In genomic region chr20:57908226-57908625, GRCh38 we compare ENCODE assay signal across 23 cellular contexts.
"Had no signal": no experiment of that assay in that cellular context is flagged by ENCODE, and none has a peak within 500 bp of the region (broad histone marks: within the 10 kb centered on the region; RNA-seq: fewer than 3 reads in every experiment).

No MANE protein-coding gene starts in this region.

- H3K27me3 ChIP-seq: SJSA1 had no signal

- H3K4me3 Mint-ChIP-seq: activated CD4-positive, alpha-beta T cell treated with anti-CD3 and anti-CD28 coated beads, Interleukin-2, amount 10 ng/mL, durations not matched to agents 24 days and 14 days; activated CD8-positive, alpha-beta T cell treated with anti-CD3 and anti-CD28 coated beads for 36 hours; activated naive CD4-positive, alpha-beta T cell treated with anti-CD3 and anti-CD28 coated beads, Interleukin-2, amount 10 ng/mL, durations not matched to agents 7 days and 5 days; activated naive CD8-positive, alpha-beta T cell; activated naive CD8-positive, alpha-beta T cell treated with anti-CD3 and anti-CD28 coated beads, Interleukin-2, amount 50 U/mL, for 24 hours; central memory CD8-positive, alpha-beta T cell; T-cell had no signal

- H3K9ac ChIP-seq: KMS-11 had no signal

- H3K27ac ChIP-seq: brain microvascular endothelial cell, KMS-11, SJSA1 had no signal

- H3K4me3 ChIP-seq: SJSA1 had no signal

- H3K4me1 Mint-ChIP-seq: activated CD4-positive, alpha-beta T cell treated with anti-CD3 and anti-CD28 coated beads, Interleukin-2, amount 10 ng/mL, durations not matched to agents 24 days and 14 days; activated naive CD4-positive, alpha-beta T cell treated with anti-CD3 and anti-CD28 coated beads, Interleukin-2, amount 10 ng/mL, durations not matched to agents 7 days and 5 days; activated naive CD8-positive, alpha-beta T cell treated with anti-CD3 and anti-CD28 coated beads, Interleukin-2, amount 50 U/mL, for 24 hours; central memory CD8-positive, alpha-beta T cell; T-cell had no signal

- DNase-seq: activated CD4-positive, alpha-beta T cell treated with anti-CD3 and anti-CD28 coated beads, Interleukin-2, amount 10 ng/mL, durations not matched to agents 24 days and 14 days; activated CD4-positive, alpha-beta T cell treated with anti-CD3 and anti-CD28 coated beads, Interleukin-2, amount 50 U/mL, for 4 hours; activated CD8-positive, alpha-beta T cell treated with anti-CD3 and anti-CD28 coated beads for 36 hours; activated naive CD4-positive, alpha-beta T cell treated with anti-CD3 and anti-CD28 coated beads, Interleukin-2, amount 10 ng/mL, durations not matched to agents 7 days and 5 days; activated naive CD8-positive, alpha-beta T cell treated with anti-CD3 and anti-CD28 coated beads, Interleukin-2, amount 50 U/mL, for 24 hours; activated T-cell treated with anti-CD3 and anti-CD28 coated beads, Interleukin-2, amount 50 U/mL, for 1 hour; brain microvascular endothelial cell; NCI-H1092 treated with DMSO at 0.1 percent for 48 hours; NCI-H1417 treated with DMSO at 0.1 percent for 48 hours; NCI-H1694; NCI-H1930; NCI-H2081 treated with DMSO at 0.1 percent for 48 hours; NCI-H345; SHP77 treated with DMSO at 0.1 percent for 48 hours; T-cell; T1000 had no signal

- ATAC-seq: activated CD8-positive, alpha-beta T cell treated with anti-CD3 and anti-CD28 coated beads for 36 hours; activated naive CD8-positive, alpha-beta T cell treated with anti-CD3 and anti-CD28 coated beads, Interleukin-2, amount 50 U/mL, for 24 hours; Panc1; SK-N-SH treated with all-trans-retinoic acid at 6 μM for 48 hours; T-cell had no signal

- H3K9me3 Mint-ChIP-seq: activated CD4-positive, alpha-beta T cell treated with anti-CD3 and anti-CD28 coated beads, Interleukin-2, amount 10 ng/mL, durations not matched to agents 24 days and 14 days; activated CD8-positive, alpha-beta T cell treated with anti-CD3 and anti-CD28 coated beads for 36 hours; activated naive CD4-positive, alpha-beta T cell treated with anti-CD3 and anti-CD28 coated beads, Interleukin-2, amount 10 ng/mL, durations not matched to agents 7 days and 5 days; activated naive CD8-positive, alpha-beta T cell treated with anti-CD3 and anti-CD28 coated beads, Interleukin-2, amount 50 U/mL, for 24 hours; activated T-helper 2 cell treated with anti-CD3 and anti-CD28 coated beads, Interferon-gamma antibody, Interleukin-2, Interleukin-4, amounts not matched to agents 10 μg/mL and 5 μg/mL and 100 μg/mL, durations not matched to agents 14 hours and 24 hours and 36 hours; central memory CD8-positive, alpha-beta T cell; T-cell had no signal

- H3K36me3 Mint-ChIP-seq: activated naive CD4-positive, alpha-beta T cell treated with anti-CD3 and anti-CD28 coated beads, Interleukin-2, amount 10 ng/mL, durations not matched to agents 7 days and 5 days; activated naive CD8-positive, alpha-beta T cell; T-cell had no signal

- H3K36me3 ChIP-seq: brain microvascular endothelial cell, SJSA1 had no signal

- H3K9me3 ChIP-seq: SJSA1 had no signal

- H3K27ac Mint-ChIP-seq: activated CD4-positive, alpha-beta T cell treated with anti-CD3 and anti-CD28 coated beads, Interleukin-2, amount 10 ng/mL, durations not matched to agents 24 days and 14 days; activated CD8-positive, alpha-beta T cell treated with anti-CD3 and anti-CD28 coated beads for 36 hours; activated naive CD4-positive, alpha-beta T cell treated with anti-CD3 and anti-CD28 coated beads, Interleukin-2, amount 10 ng/mL, durations not matched to agents 7 days and 5 days; activated naive CD8-positive, alpha-beta T cell; activated naive CD8-positive, alpha-beta T cell treated with anti-CD3 and anti-CD28 coated beads, Interleukin-2, amount 50 U/mL, for 24 hours; activated T-helper 2 cell treated with anti-CD3 and anti-CD28 coated beads, Interferon-gamma antibody, Interleukin-2, Interleukin-4, amounts not matched to agents 10 μg/mL and 5 μg/mL and 100 μg/mL, durations not matched to agents 14 hours and 24 hours and 36 hours; T-cell had no signal
